Comparison of ENCODE assay signal across 18 cellular contexts in genomic region chr5:187042-187431, GRCh38. TPM values are rescaled to one million over a fixed set of nuclear protein-coding genes. Genes with fewer than 3 reads are reported as not detected.
DNase-seq lines count a peak whose midpoint lies in the region; ATAC-seq and TF ChIP-seq lines count a peak whose summit lies in the region.
"Had no signal": no experiment of that assay in that cellular context is flagged by ENCODE, and none has a peak within 500 bp of the region (broad histone marks: within the 10 kb centered on the region; RNA-seq: fewer than 3 reads in every experiment).

No MANE protein-coding gene starts in this region.

- H3K4me1 Mint-ChIP-seq in activated naive CD4-positive, alpha-beta T cell treated with anti-CD3 and anti-CD28 coated beads, Interleukin-2, amount 10 ng/mL, durations not matched to agents 7 days and 5 days: peaks cover 9% of the 10 kb centered on the region
- peaks cover 0 to 7% of the 10 kb centered on the region in 2 donors for H3K4me1 Mint-ChIP-seq in natural killer cell treated with Interleukin-12 subunit alpha and Interleukin-12 subunit beta and Interleukin-15 and Interleukin-18, amount 100 ng/mL, for 72 hours (ENCODE audit: low read depth in 2 of 2)
- H3K4me1 Mint-ChIP-seq in natural killer cell: peaks cover 8 to 10% of the 10 kb centered on the region in 2 donors

- H3K27ac ChIP-seq in osteoblast (ENCODE audit: low read depth, low read length): no peak overlapping the region
- no peak overlapping the region for H3K27ac ChIP-seq in aorta (ENCODE audit: low read depth in 1 of 2, low read length in 2 of 2)
- H3K27ac ChIP-seq in transverse colon: no peak overlapping the region
- H3K27ac ChIP-seq: 22Rv1, GM23248 had no signal

- H3K4me1 ChIP-seq in osteoblast (ENCODE audit: insufficient read depth, low read length): peaks cover 4% of the 10 kb centered on the region
- no peaks in the 10 kb centered on the region for H3K4me1 ChIP-seq in aorta (ENCODE audit: control insufficient read depth in 1 of 2, insufficient read depth in 2 of 2, low read length in 2 of 2)
- H3K4me1 ChIP-seq in transverse colon: peaks cover 4 to 17% (median 14%) of the 10 kb centered on the region in 4 donors

- H3K4me3 ChIP-seq in osteoblast (ENCODE audit: insufficient read depth, low read length): no peak overlapping the region
- H3K4me3 ChIP-seq in aorta (ENCODE audit: low read length in 2 of 2): no peak overlapping the region
- H3K4me3 ChIP-seq in transverse colon: no peak overlapping the region
- H3K4me3 ChIP-seq: GM12878, GM23248 had no signal

- peaks cover 31% of the 10 kb centered on the region for H3K27me3 ChIP-seq in osteoblast (ENCODE audit: insufficient read depth, low read length)
- no peaks in the 10 kb centered on the region for H3K27me3 ChIP-seq in aorta (ENCODE audit: control insufficient read depth in 1 of 2, insufficient read depth in 2 of 2, low read length in 1 of 2)
- peaks cover 16% of the 10 kb centered on the region for H3K27me3 ChIP-seq in transverse colon

- H3K9me3 Mint-ChIP-seq in activated naive CD4-positive, alpha-beta T cell treated with anti-CD3 and anti-CD28 coated beads, Interleukin-2, amount 10 ng/mL, durations not matched to agents 7 days and 5 days: no peaks in the 10 kb centered on the region
- no peaks in the 10 kb centered on the region for H3K9me3 Mint-ChIP-seq in natural killer cell treated with Interleukin-12 subunit alpha and Interleukin-12 subunit beta and Interleukin-15 and Interleukin-18, amount 100 ng/mL, for 72 hours
- no peaks in the 10 kb centered on the region for H3K9me3 Mint-ChIP-seq in natural killer cell
- H3K9me3 Mint-ChIP-seq: CD4-positive, alpha-beta T cell had no signal

- peaks cover 23% of the 10 kb centered on the region for H3K27me3 Mint-ChIP-seq in activated naive CD4-positive, alpha-beta T cell treated with anti-CD3 and anti-CD28 coated beads, Interleukin-2, amount 10 ng/mL, durations not matched to agents 7 days and 5 days
- H3K27me3 Mint-ChIP-seq in natural killer cell treated with Interleukin-12 subunit alpha and Interleukin-12 subunit beta and Interleukin-15 and Interleukin-18, amount 100 ng/mL, for 72 hours: peaks cover 0 to 4% of the 10 kb centered on the region in 2 donors
- peaks cover 0 to 8% of the 10 kb centered on the region in 2 donors for H3K27me3 Mint-ChIP-seq in natural killer cell (ENCODE audit: low read depth in 2 of 2)

- no peak overlapping the region for H3K4me3 Mint-ChIP-seq in activated naive CD4-positive, alpha-beta T cell treated with anti-CD3 and anti-CD28 coated beads, Interleukin-2, amount 10 ng/mL, durations not matched to agents 7 days and 5 days
- H3K4me3 Mint-ChIP-seq in natural killer cell treated with Interleukin-12 subunit alpha and Interleukin-12 subunit beta and Interleukin-15 and Interleukin-18, amount 100 ng/mL, for 72 hours: no peak overlapping the region
- no peak overlapping the region for H3K4me3 Mint-ChIP-seq in natural killer cell
- H3K4me3 Mint-ChIP-seq: CD4-positive, alpha-beta T cell had no signal

- no peak for TF ChIP-seq EP300 in transverse colon (IDR thresholded peaks at IDR 0.05; ENCODE audit: low read depth)

- in situ Hi-C loops in transverse colon (cut with MboI; ENCODE audit: low pct_ligation_motif_present in 1 of 4, low pct_unique_long_range_greater_than_20kb in 1 of 4, low sequenced_read_pairs in 3 of 4): no loop called here

- H3K4me2 ChIP-seq in osteoblast (ENCODE audit: insufficient read depth, low read length): no peak overlapping the region

- no peaks in the 10 kb centered on the region for H3K36me3 Mint-ChIP-seq in activated naive CD4-positive, alpha-beta T cell treated with anti-CD3 and anti-CD28 coated beads, Interleukin-2, amount 10 ng/mL, durations not matched to agents 7 days and 5 days
- H3K36me3 Mint-ChIP-seq in natural killer cell treated with Interleukin-12 subunit alpha and Interleukin-12 subunit beta and Interleukin-15 and Interleukin-18, amount 100 ng/mL, for 72 hours: no peaks in the 10 kb centered on the region
- H3K36me3 Mint-ChIP-seq in natural killer cell: no peaks in the 10 kb centered on the region

- intact Hi-C loops in natural killer cell (cut with micrococcal nuclease): no loop called here
- intact Hi-C loops in aorta (cut with DNase I): no loop called here
- intact Hi-C loops in transverse colon (cut with DNase I; ENCODE audit: low total_unique reads): no loop called here

- H3K9me3 ChIP-seq in osteoblast (ENCODE audit: low read depth, low read length) (no peaks in the 10 kb centered on the region), aorta (ENCODE audit: control insufficient read depth, low read length) (no peaks in the 10 kb centered on the region), transverse colon (no peaks in the 10 kb centered on the region)

- no peak for TF ChIP-seq CTCF in natural killer cell (IDR thresholded peaks at IDR 0.05)
- TF ChIP-seq CTCF in osteoblast (IDR thresholded peaks at IDR 0.05; ENCODE audit: extremely low read depth, low read depth, low read length): no peak
- TF ChIP-seq CTCF in transverse colon (IDR thresholded peaks at IDR 0.05): no peak

- H3K27ac Mint-ChIP-seq in activated naive CD4-positive, alpha-beta T cell treated with anti-CD3 and anti-CD28 coated beads, Interleukin-2, amount 10 ng/mL, durations not matched to agents 7 days and 5 days: no peak overlapping the region
- H3K27ac Mint-ChIP-seq in natural killer cell treated with Interleukin-12 subunit alpha and Interleukin-12 subunit beta and Interleukin-15 and Interleukin-18, amount 100 ng/mL, for 72 hours: no peak overlapping the region
- no peak overlapping the region for H3K27ac Mint-ChIP-seq in natural killer cell
- H3K27ac Mint-ChIP-seq: CD4-positive, alpha-beta T cell had no signal

- DNase-seq in activated naive CD4-positive, alpha-beta T cell treated with anti-CD3 and anti-CD28 coated beads, Interleukin-2, amount 10 ng/mL, durations not matched to agents 7 days and 5 days: peak; percentile 15
- no peak for DNase-seq in activated naive CD4-positive, alpha-beta T cell (lab: John Stamatoyannopoulos, UW)
- DNase-seq in natural killer cell treated with Interleukin-12 subunit alpha and Interleukin-12 subunit beta and Interleukin-15 and Interleukin-18, amount 100 ng/mL, for 72 hours (ENCODE audit: low spot score): peak; percentile 58
- no peak for DNase-seq in natural killer cell
- peak; percentile 44 for DNase-seq in osteoblast (ENCODE audit: insufficient read length, low spot score, missing footprints)
- peak; percentile 29 to 64 for DNase-seq in aorta
- no peak for DNase-seq in GOT3 (lab: John Stamatoyannopoulos, UW)
- DNase-seq in transverse colon: no peak
- DNase-seq: C1 segment of cervical spinal cord; CD4-positive, alpha-beta T cell; DMS79; H7 had no signal

- TF ChIP-seq POLR2A in transverse colon (IDR thresholded peaks at IDR 0.05): no peak

- WGBS in aorta, 2 donors: 83 to 86% methylated on average over 13 of the region's 13 CpGs
- 75% methylated on average over 13 of the region's 13 CpGs; no CpG with 5 or more reads in 1 of the 2 donors for WGBS in transverse colon (ENCODE audit: low coverage in 1 of 2), 2 donors

- CTCF ChIA-PET in activated naive CD4-positive, alpha-beta T cell treated with anti-CD3 and anti-CD28 coated beads, Interleukin-2, amount 10 ng/mL, durations not matched to agents 7 days and 5 days (lab: Charles Lee): interaction anchor here (0.7 to 2.4 kb wide), 2 partner anchors 239 to 244 kb away, joined by 3 to 11 read pairs; no protein-coding TSS in a partner anchor

- peaks cover 4% of the 10 kb centered on the region for H4K20me1 ChIP-seq in osteoblast (ENCODE audit: insufficient read depth, low read length)

- H2AFZ ChIP-seq in osteoblast (ENCODE audit: low read length): no peak overlapping the region
- H2AFZ ChIP-seq: GM23248 had no signal

- ATAC-seq in natural killer cell treated with Interleukin-12 subunit alpha and Interleukin-12 subunit beta and Interleukin-15 and Interleukin-18, amount 100 ng/mL, for 72 hours: no peak
- ATAC-seq in natural killer cell (no peak), aorta (ENCODE audit: low FRiP score) (no peak)
- ATAC-seq: GM12878 had no signal

- H3K79me2 ChIP-seq in osteoblast (ENCODE audit: insufficient read depth, low read length): no peaks in the 10 kb centered on the region

- H3K36me3 ChIP-seq in osteoblast (ENCODE audit: insufficient read depth, low read length) (no peaks in the 10 kb centered on the region), aorta (ENCODE audit: control insufficient read depth in 1 of 2, insufficient read depth in 2 of 2, low read length in 1 of 2) (no peaks in the 10 kb centered on the region), transverse colon (no peaks in the 10 kb centered on the region)

RNA-seq across cellular contexts. Expression of gene LRRC14B, which starts 4.3 kb away (rescaled TPM):
- not detected for total RNA-seq in natural killer cell treated with Interleukin-12 subunit alpha and Interleukin-12 subunit beta and Interleukin-15 and Interleukin-18, amount 100 ng/mL, for 72 hours
- total RNA-seq in natural killer cell: not detected
- under 0.01 TPM in 1 of 2 replicates, not detected in the other for total RNA-seq in osteoblast
- not detected for total RNA-seq in aorta
- polyA plus RNA-seq in aorta: not detected
- total RNA-seq in transverse colon: not detected
- total RNA-seq: A673, G401, GM23248, H7, HT-29 had no signal
- polyA plus RNA-seq: GM23248 had no signal

RNA-seq across cellular contexts. Expression of gene CCDC127, which starts 30.9 kb away (rescaled TPM):
- total RNA-seq in natural killer cell treated with Interleukin-12 subunit alpha and Interleukin-12 subunit beta and Interleukin-15 and Interleukin-18, amount 100 ng/mL, for 72 hours: 1 to 10 TPM; 4.3 to 9.1 TPM
- total RNA-seq in natural killer cell (1 to 10 TPM; 4.4 to 6.2 (median 5.4) TPM), osteoblast (4.3 and 6.2 TPM in 2 replicates), aorta (1 to 10 TPM; 5.6 to 6.7 TPM), transverse colon (1 to 10 TPM; 1.2 to 4.9 (median 4.8) TPM)
- 1 to 10 TPM; 2.1 to 2.9 TPM for polyA plus RNA-seq in aorta

RNA-seq across cellular contexts. Expression of gene SDHA, which starts 31.1 kb away (rescaled TPM):
- total RNA-seq in natural killer cell treated with Interleukin-12 subunit alpha and Interleukin-12 subunit beta and Interleukin-15 and Interleukin-18, amount 100 ng/mL, for 72 hours: 100 to 1,000 TPM; 121 to 130 TPM
- total RNA-seq in natural killer cell: 100 to 1,000 TPM; 173 to 183 (median 173) TPM
- 83.6 and 84.6 TPM in 2 replicates for total RNA-seq in osteoblast
- total RNA-seq in aorta: 10 to 100 TPM; 73.5 to 89.4 TPM
- 10 to 100 TPM; 61.9 to 76.3 TPM for polyA plus RNA-seq in aorta
- total RNA-seq in transverse colon: 100 to 1,000 TPM; 155 to 471 (median 250) TPM

Comparison
In these comparisons a context has a peak if more than half of its experiments do, and no peak if none do; other contexts are left out.
1. DNase-seq: peak in activated naive CD4-positive, alpha-beta T cell treated with anti-CD3 and anti-CD28 coated beads, Interleukin-2, amount 10 ng/mL, durations not matched to agents 7 days and 5 days (single experiment), natural killer cell treated with Interleukin-12 subunit alpha and Interleukin-12 subunit beta and Interleukin-15 and Interleukin-18, amount 100 ng/mL, for 72 hours (single experiment), osteoblast (single experiment) and aorta (2 of 2); none in activated naive CD4-positive, alpha-beta T cell (0 of 4), natural killer cell (single experiment), GOT3 (single experiment) and transverse colon (single experiment).